In the genomic region with DNA sequence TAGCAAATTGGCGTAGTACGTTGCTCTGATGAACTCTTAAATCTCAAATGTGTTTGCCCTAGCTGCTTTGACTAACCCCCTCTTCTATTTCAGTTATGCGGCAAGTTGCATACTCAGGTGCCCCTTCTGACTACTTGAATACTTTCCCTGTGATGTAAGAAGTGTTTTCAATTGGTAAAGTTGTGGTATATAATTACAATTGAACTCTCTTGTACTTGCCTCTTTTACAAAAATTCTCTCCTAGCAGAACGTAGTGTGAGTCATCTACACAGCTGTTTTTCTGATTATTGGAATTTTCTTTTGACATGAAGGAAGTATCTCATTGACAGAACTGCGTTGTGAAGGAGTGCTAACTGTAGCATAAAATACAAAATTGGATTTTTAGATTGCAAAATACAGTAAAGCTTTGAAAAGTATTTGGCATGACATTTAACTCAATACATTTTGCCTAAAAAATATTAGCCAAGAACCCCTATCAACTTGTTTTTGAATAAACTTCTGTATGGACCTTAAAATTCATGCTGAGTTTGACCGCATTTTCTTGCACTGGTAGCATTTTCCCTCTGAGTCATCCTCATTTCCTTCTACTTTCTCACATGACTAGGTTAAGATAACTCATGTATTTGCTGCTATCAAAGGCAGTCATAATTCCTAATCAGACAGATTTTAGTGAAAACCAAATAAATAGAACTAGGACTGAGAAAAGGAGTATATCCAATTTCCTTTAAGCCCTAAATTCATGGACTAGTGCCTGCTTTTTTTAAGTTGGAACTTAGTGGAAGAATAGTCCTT, we compare ENCODE assay signal across 11 cellular contexts. TPM values are rescaled to one million over a fixed set of nuclear protein-coding genes. Genes with fewer than 3 reads are reported as not detected.
DNase-seq lines count a peak whose midpoint lies in the region; ATAC-seq and TF ChIP-seq lines count a peak whose summit lies in the region.
"Had no signal": no experiment of that assay in that cellular context is flagged by ENCODE, and none has a peak within 500 bp of the region (broad histone marks: within the 10 kb centered on the region; RNA-seq: fewer than 3 reads in every experiment).

No MANE protein-coding gene starts in this region.

- ATAC-seq in activated CD8-positive, alpha-beta memory T cell treated with anti-CD3 and anti-CD28 coated beads, Interleukin-2, amount 10 ng/mL, durations not matched to agents 7 days and 5 days: peak; percentile 50
- ATAC-seq in RWPE2 (ENCODE audit: low read depth): peak; percentile 52; the same call in 1 of the 3 replicates

- H3K27me3 ChIP-seq in RWPE2 (ENCODE audit: insufficient read depth, poor library complexity, severe bottlenecking) (peaks cover 19% of the 10 kb centered on the region), spleen (replicated peaks in 1 of 7) (peaks cover 0 to 24% (median 10%) of the 10 kb centered on the region in 7 donors), suprapubic skin (peaks cover 11% of the 10 kb centered on the region)
- no peaks in the 10 kb centered on the region for H3K27me3 ChIP-seq in CD8-positive, alpha-beta memory T cell (ENCODE audit: insufficient read depth, low read length, poor library complexity, severe bottlenecking)

- no peak for TF ChIP-seq EP300 in suprapubic skin (IDR thresholded peaks at IDR 0.05)

- no peaks in the 10 kb centered on the region for H3K36me3 ChIP-seq in RWPE2 (ENCODE audit: low read depth)
- peaks cover 0 to 14% (median 0%) of the 10 kb centered on the region in 6 donors for H3K36me3 ChIP-seq in spleen
- no peaks in the 10 kb centered on the region for H3K36me3 ChIP-seq in suprapubic skin
- H3K36me3 ChIP-seq in CD8-positive, alpha-beta memory T cell (ENCODE audit: insufficient read depth, low read length): no peaks in the 10 kb centered on the region
- H3K36me3 ChIP-seq: transverse colon had no signal

- H3K4me1 ChIP-seq in RWPE2 (ENCODE audit: insufficient read depth, poor library complexity, severe bottlenecking) (no peaks in the 10 kb centered on the region), spleen (peaks cover 3 to 34% (median 12%) of the 10 kb centered on the region in 6 donors), suprapubic skin (peaks cover 6% of the 10 kb centered on the region)
- H3K4me1 ChIP-seq in CD8-positive, alpha-beta memory T cell (ENCODE audit: insufficient read depth, low read length): no peaks in the 10 kb centered on the region
- H3K4me1 ChIP-seq: transverse colon had no signal

- H3K4me1 Mint-ChIP-seq in activated CD8-positive, alpha-beta memory T cell treated with anti-CD3 and anti-CD28 coated beads, Interleukin-2, amount 10 ng/mL, durations not matched to agents 7 days and 5 days: peaks cover 26% of the 10 kb centered on the region
- H3K4me1 Mint-ChIP-seq in CD8-positive, alpha-beta memory T cell: peaks cover 5 to 13% (median 7%) of the 10 kb centered on the region in 3 donors

- no peak for TF ChIP-seq CTCF in RWPE2 (IDR thresholded peaks at IDR 0.05; ENCODE audit: poor library complexity, severe bottlenecking)
- no peak for TF ChIP-seq CTCF in spleen (IDR thresholded peaks at IDR 0.05 in 8 of 11, conservative IDR thresholded peaks at IDR 0.05 in 3 of 11)
- TF ChIP-seq CTCF in suprapubic skin (IDR thresholded peaks at IDR 0.05): no peak

- 46 to 63% (median 50%) methylated on average over 6 of the region's 6 CpGs for WGBS in spleen, 5 donors
- WGBS in suprapubic skin: 61% methylated on average over 6 of the region's 6 CpGs

- H3K4me3 ChIP-seq in RWPE2 (ENCODE audit: severe bottlenecking) (no peak overlapping the region), spleen (no peak overlapping the region), suprapubic skin (no peak overlapping the region)
- no peak overlapping the region for H3K4me3 ChIP-seq in CD8-positive, alpha-beta memory T cell (ENCODE audit: low read length)
- H3K4me3 ChIP-seq: transverse colon had no signal

- TF ChIP-seq POLR2A in spleen (IDR thresholded peaks at IDR 0.05) (no peak), suprapubic skin (IDR thresholded peaks at IDR 0.05) (no peak)

- H3K27ac Mint-ChIP-seq in activated CD8-positive, alpha-beta memory T cell treated with anti-CD3 and anti-CD28 coated beads, Interleukin-2, amount 10 ng/mL, durations not matched to agents 7 days and 5 days: no peak overlapping the region
- H3K27ac Mint-ChIP-seq in CD8-positive, alpha-beta memory T cell: no peak overlapping the region

- no peaks in the 10 kb centered on the region for H3K36me3 Mint-ChIP-seq in activated CD8-positive, alpha-beta memory T cell treated with anti-CD3 and anti-CD28 coated beads, Interleukin-2, amount 10 ng/mL, durations not matched to agents 7 days and 5 days
- no peaks in the 10 kb centered on the region for H3K36me3 Mint-ChIP-seq in CD8-positive, alpha-beta memory T cell

- H3K9me3 Mint-ChIP-seq in activated CD8-positive, alpha-beta memory T cell treated with anti-CD3 and anti-CD28 coated beads, Interleukin-2, amount 10 ng/mL, durations not matched to agents 7 days and 5 days (ENCODE audit: low read depth): no peaks in the 10 kb centered on the region
- no peaks in the 10 kb centered on the region for H3K9me3 Mint-ChIP-seq in CD8-positive, alpha-beta memory T cell

- H3K4me3 Mint-ChIP-seq in activated CD8-positive, alpha-beta memory T cell treated with anti-CD3 and anti-CD28 coated beads, Interleukin-2, amount 10 ng/mL, durations not matched to agents 7 days and 5 days: no peak overlapping the region
- no peak overlapping the region for H3K4me3 Mint-ChIP-seq in CD8-positive, alpha-beta memory T cell

- H3K9me3 ChIP-seq in RWPE2 (ENCODE audit: severe bottlenecking) (no peaks in the 10 kb centered on the region), spleen (no peaks in the 10 kb centered on the region), suprapubic skin (no peaks in the 10 kb centered on the region)
- no peaks in the 10 kb centered on the region for H3K9me3 ChIP-seq in CD8-positive, alpha-beta memory T cell (ENCODE audit: low read length)
- H3K9me3 ChIP-seq: transverse colon had no signal

- intact Hi-C loops in spleen (cut with DNase I; ENCODE audit: low total_unique reads): no loop called here

- H3K27me3 Mint-ChIP-seq in activated CD8-positive, alpha-beta memory T cell treated with anti-CD3 and anti-CD28 coated beads, Interleukin-2, amount 10 ng/mL, durations not matched to agents 7 days and 5 days: peaks cover 64% of the 10 kb centered on the region
- peaks cover 15 to 27% of the 10 kb centered on the region in 2 donors for H3K27me3 Mint-ChIP-seq in CD8-positive, alpha-beta memory T cell

- CTCF ChIA-PET in activated CD8-positive, alpha-beta memory T cell treated with anti-CD3 and anti-CD28 coated beads, Interleukin-2, amount 10 ng/mL, durations not matched to agents 7 days and 5 days (lab: Charles Lee): no interaction called here
- CTCF ChIA-PET in CD8-positive, alpha-beta memory T cell (lab: Charles Lee): no interaction called here

- POLR2A ChIA-PET in CD8-positive, alpha-beta memory T cell (lab: Charles Lee): no interaction called here

- H3K27ac ChIP-seq in RWPE2 (ENCODE audit: poor library complexity, severe bottlenecking) (no peak overlapping the region), spleen (peak overlapping the region in 7 of 8 donors; percentile 4 to 61 (median 49)), suprapubic skin (no peak overlapping the region)
- H3K27ac ChIP-seq in CD8-positive, alpha-beta memory T cell (ENCODE audit: low read depth, low read length): no peak overlapping the region

- DNase-seq in activated CD8-positive, alpha-beta memory T cell treated with anti-CD3 and anti-CD28 coated beads, Interleukin-2, amount 10 ng/mL, durations not matched to agents 7 days and 5 days: no peak
- no peak for DNase-seq in activated CD8-positive, alpha-beta memory T cell treated with anti-CD3 and anti-CD28 coated beads for 24 hours
- DNase-seq in RWPE2 (ENCODE audit: low spot score) (no peak), fibroblast of gingiva (ENCODE audit: low read depth) (peak; percentile 11), spleen (no peak), suprapubic skin (ENCODE audit: low spot score in 2 of 2) (no peak), NCI-H82 (lab: John Stamatoyannopoulos, UW) (no peak)
- no peak for DNase-seq in CD8-positive, alpha-beta memory T cell
- DNase-seq: effector CD4-positive, alpha-beta T cell; left cardiac atrium; transverse colon had no signal

RNA-seq across cellular contexts. Expression of a gene that starts 6.3 kb away (rescaled TPM):
- under 1 TPM in 1 of 2 experiments, not detected in 1; 0.20 TPM for total RNA-seq in activated CD8-positive, alpha-beta memory T cell treated with anti-CD3 and anti-CD28 coated beads, Interleukin-2, amount 10 ng/mL, durations not matched to agents 7 days and 5 days
- total RNA-seq in spleen (100 to 1,000 TPM in 3 of 7 donors, 10 to 100 TPM in 4; 21.5 to 147 (median 98.5) TPM), suprapubic skin (1 to 10 TPM in 1 of 4 donors, under 1 TPM in 1, not detected in 2; 0.73 to 1.0 TPM)
- polyA plus RNA-seq in spleen: 10 to 100 TPM in 2 of 3 donors, 1 to 10 TPM in 1; 8.7 to 45.4 (median 17.2) TPM
- total RNA-seq in CD8-positive, alpha-beta memory T cell: not detected
- polyA plus RNA-seq in CD8-positive, alpha-beta memory T cell: not detected

Comparison
In these comparisons a context has a peak if more than half of its experiments do, and no peak if none do; other contexts are left out.
1. H3K27ac ChIP-seq: peak in spleen (7 of 8); none in RWPE2 (single experiment), suprapubic skin (single experiment) and CD8-positive, alpha-beta memory T cell (single experiment).
2. RNA of a gene that starts 6.3 kb away (total RNA-seq): 21.5 to 147 TPM in spleen; 0.73 to 1.0 TPM in suprapubic skin, 0.20 TPM in activated CD8-positive, alpha-beta memory T cell treated with anti-CD3 and anti-CD28 coated beads, Interleukin-2, amount 10 ng/mL, durations not matched to agents 7 days and 5 days and not detected in CD8-positive, alpha-beta memory T cell; every median in the first group is over 10 times any median in the second.